In the genomic region with DNA sequence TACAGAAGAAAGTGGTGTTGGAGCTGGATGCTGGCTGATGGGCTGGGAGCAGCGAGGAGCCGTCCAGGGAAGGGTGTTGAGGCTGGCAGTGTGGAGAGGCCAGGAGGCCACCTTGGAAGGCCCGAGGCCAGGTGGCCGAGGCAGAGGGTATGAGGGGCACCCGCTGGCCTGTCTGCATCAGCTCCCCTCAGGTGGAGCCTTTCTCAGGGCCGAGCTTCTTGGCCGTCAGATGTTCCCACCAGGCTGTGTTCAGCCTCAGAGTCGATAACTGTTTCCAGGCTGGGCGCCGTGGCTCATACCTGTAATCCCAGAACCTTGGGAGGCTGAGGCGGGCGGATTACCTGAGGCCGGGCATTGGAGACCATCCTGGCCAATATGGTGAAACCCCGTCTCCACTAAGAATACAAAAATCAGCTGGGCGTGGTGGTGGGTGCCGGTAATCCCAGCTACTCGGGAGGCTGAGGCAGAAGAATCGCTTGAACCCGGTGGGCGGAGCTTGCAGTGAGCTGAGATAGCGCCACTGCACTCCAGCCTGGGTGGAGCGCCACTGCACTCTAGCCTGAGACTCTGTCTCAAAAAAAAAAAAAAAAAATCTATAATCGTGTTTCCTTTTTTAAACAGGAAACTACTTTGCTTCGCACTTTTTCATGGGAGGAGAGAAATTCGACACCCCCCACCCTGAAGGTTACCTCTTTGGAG, we compare ENCODE assay signal across 1 cellular context.
TF ChIP-seq lines count a peak whose summit lies in the region.

No MANE protein-coding gene starts in this region.

TF ChIP-seq in GM12891, 5 proteins besides CTCF, POLR2A, EP300 and RAD21:
- TF ChIP-seq POLR2AphosphoS5 (IDR thresholded peaks at IDR 0.05; ENCODE audit: low read depth, low read length) (no peak), PAX5 (IDR thresholded peaks at IDR 0.05; ENCODE audit: insufficient read depth, low read length, severe bottlenecking) (no peak), POU2F2 (IDR thresholded peaks at IDR 0.05; ENCODE audit: low read depth, low read length) (no peak), TAF1 (IDR thresholded peaks at IDR 0.05; ENCODE audit: low read depth, low read length) (no peak), SPI1 (IDR thresholded peaks at IDR 0.05; ENCODE audit: low read depth, low read length) (no peak)
